ENCODE assay signal across 8 cellular contexts in the genomic region with DNA sequence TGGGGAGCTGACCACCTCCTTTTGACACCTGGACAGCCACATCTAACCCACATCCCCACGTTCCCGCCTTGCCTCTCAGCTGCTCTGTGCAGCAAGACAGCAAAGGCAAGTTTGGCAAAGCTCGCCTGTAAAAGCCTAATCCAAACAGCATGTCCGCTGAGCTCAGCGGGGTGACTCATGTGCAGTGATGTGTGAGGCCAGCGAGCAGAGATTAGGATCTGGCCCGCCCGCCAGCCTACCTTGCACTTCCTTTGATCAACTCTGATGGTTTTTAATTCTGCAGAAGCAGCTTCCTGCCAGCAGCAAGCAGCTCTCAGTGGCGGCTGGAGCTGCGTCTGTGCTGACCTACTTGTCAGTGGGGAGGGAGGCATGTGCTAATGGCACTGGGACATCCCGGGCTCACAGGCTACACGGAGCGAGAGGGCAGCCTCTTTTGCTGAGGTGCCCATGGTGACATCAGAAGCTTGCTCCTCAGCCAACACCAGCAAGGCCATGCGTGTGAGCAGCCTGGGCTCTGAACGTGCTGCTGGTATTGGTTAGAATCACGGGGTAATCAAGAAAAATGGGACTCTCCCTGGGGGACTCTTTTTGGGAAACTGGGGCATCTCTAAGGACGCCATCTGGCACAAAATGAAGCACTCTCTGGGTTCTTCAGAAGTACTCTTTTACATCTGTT. TPM values are rescaled to one million over a fixed set of nuclear protein-coding genes. Genes with fewer than 3 reads are reported as not detected.
DNase-seq lines count a peak whose midpoint lies in the region; ATAC-seq and TF ChIP-seq lines count a peak whose summit lies in the region.

No MANE protein-coding gene starts in this region.

- peak; percentile 92 for ATAC-seq in HG03354 (IDR thresholded peaks at IDR 0.05; ENCODE audit: poor library complexity, severe bottlenecking, unreplicated experiment)
- peak; percentile 92 for ATAC-seq in activated CD8-positive, alpha-beta T cell treated with anti-CD3 and anti-CD28 coated beads, Interleukin-2, amount 10 ng/mL, durations not matched to agents 7 days and 5 days

- H3K4me1 Mint-ChIP-seq in activated CD8-positive, alpha-beta T cell treated with anti-CD3 and anti-CD28 coated beads, Interleukin-2, amount 10 ng/mL, durations not matched to agents 7 days and 5 days (ENCODE audit: low read depth), result peaks cover 89% of the 10 kb centered on the region

- TF ChIP-seq POLR2A in GM19193 (IDR thresholded peaks at IDR 0.05; ENCODE audit: extremely low read depth, insufficient read depth, insufficient read length), result peak; percentile 53

- peak overlapping the region; percentile 65 for H3K4me3 Mint-ChIP-seq in activated CD8-positive, alpha-beta T cell treated with anti-CD3 and anti-CD28 coated beads, Interleukin-2, amount 10 ng/mL, durations not matched to agents 7 days and 5 days

- H3K9me3 Mint-ChIP-seq in activated CD8-positive, alpha-beta T cell treated with anti-CD3 and anti-CD28 coated beads, Interleukin-2, amount 10 ng/mL, durations not matched to agents 7 days and 5 days (ENCODE audit: insufficient read depth), result no peaks in the 10 kb centered on the region

- DNase-seq in AML-193 (lab: John Stamatoyannopoulos, UW) (peak; percentile 51 to 63), NCI-H774 (lab: John Stamatoyannopoulos, UW) (peak; percentile 37), mesenteric fat pad (ENCODE audit: low spot score) (peak; percentile 92)
- peak; percentile 96 for DNase-seq in activated CD8-positive, alpha-beta T cell treated with anti-CD3 and anti-CD28 coated beads, Interleukin-2, amount 10 ng/mL, durations not matched to agents 7 days and 5 days
- DNase-seq in effector CD4-positive, alpha-beta T cell, result peak; percentile 90
- DNase-seq in stimulated activated CD8-positive, alpha-beta memory T cell treated with anti-CD3 and anti-CD28 coated beads, Interleukin-15, amount 100 ng/mL, for 1 hour (ENCODE audit: low read depth), result peak; percentile 75

- peaks cover 2% of the 10 kb centered on the region for H3K36me3 Mint-ChIP-seq in activated CD8-positive, alpha-beta T cell treated with anti-CD3 and anti-CD28 coated beads, Interleukin-2, amount 10 ng/mL, durations not matched to agents 7 days and 5 days (ENCODE audit: low read depth)

- H3K27me3 Mint-ChIP-seq in activated CD8-positive, alpha-beta T cell treated with anti-CD3 and anti-CD28 coated beads, Interleukin-2, amount 10 ng/mL, durations not matched to agents 7 days and 5 days (ENCODE audit: low read depth), result no peaks in the 10 kb centered on the region

- CTCF ChIA-PET in activated CD8-positive, alpha-beta T cell treated with anti-CD3 and anti-CD28 coated beads, Interleukin-2, amount 10 ng/mL, durations not matched to agents 7 days and 5 days (lab: Charles Lee), result interaction anchor here (0.8 to 2.9 kb wide), 17 partner anchors 9 to 292 kb away, joined by 3 to 29 read pairs (median 6); no protein-coding TSS in a partner anchor

- POLR2A ChIA-PET in activated CD8-positive, alpha-beta T cell treated with anti-CD3 and anti-CD28 coated beads, Interleukin-2, amount 10 ng/mL, durations not matched to agents 7 days and 5 days (lab: Charles Lee), result interaction anchor here (0.9 to 3.3 kb wide), 16 partner anchors 9 to 228 kb away, joined by 3 to 71 read pairs (median 6); partner anchors contain the start of genes COX7A2L and EML4

- peak overlapping the region; percentile 95 for H3K27ac Mint-ChIP-seq in activated CD8-positive, alpha-beta T cell treated with anti-CD3 and anti-CD28 coated beads, Interleukin-2, amount 10 ng/mL, durations not matched to agents 7 days and 5 days

RNA-seq across cellular contexts. Expression of gene EML4, which starts 36.0 kb away (rescaled TPM):
- total RNA-seq in activated CD8-positive, alpha-beta T cell treated with anti-CD3 and anti-CD28 coated beads, Interleukin-2, amount 10 ng/mL, durations not matched to agents 7 days and 5 days, result 10 to 100 TPM; 88.0 to 89.7 TPM
- total RNA-seq in mesenteric fat pad, result 46.2 TPM

Comparison
In these comparisons a context has a peak if more than half of its experiments do, and no peak if none do; other contexts are left out.
1. Peak in every context shown above with its lines: DNase-seq and ATAC-seq.
2. DNase-seq: peak in every context shown above with its lines; median percentile 96 in activated CD8-positive, alpha-beta T cell treated with anti-CD3 and anti-CD28 coated beads, Interleukin-2, amount 10 ng/mL, durations not matched to agents 7 days and 5 days; 92 in mesenteric fat pad; 90 in effector CD4-positive, alpha-beta T cell; 75 in stimulated activated CD8-positive, alpha-beta memory T cell treated with anti-CD3 and anti-CD28 coated beads, Interleukin-15, amount 100 ng/mL, for 1 hour; 57 in AML-193; 37 in NCI-H774.